ENCODE assay signal across 9 cellular contexts in the genomic region with DNA sequence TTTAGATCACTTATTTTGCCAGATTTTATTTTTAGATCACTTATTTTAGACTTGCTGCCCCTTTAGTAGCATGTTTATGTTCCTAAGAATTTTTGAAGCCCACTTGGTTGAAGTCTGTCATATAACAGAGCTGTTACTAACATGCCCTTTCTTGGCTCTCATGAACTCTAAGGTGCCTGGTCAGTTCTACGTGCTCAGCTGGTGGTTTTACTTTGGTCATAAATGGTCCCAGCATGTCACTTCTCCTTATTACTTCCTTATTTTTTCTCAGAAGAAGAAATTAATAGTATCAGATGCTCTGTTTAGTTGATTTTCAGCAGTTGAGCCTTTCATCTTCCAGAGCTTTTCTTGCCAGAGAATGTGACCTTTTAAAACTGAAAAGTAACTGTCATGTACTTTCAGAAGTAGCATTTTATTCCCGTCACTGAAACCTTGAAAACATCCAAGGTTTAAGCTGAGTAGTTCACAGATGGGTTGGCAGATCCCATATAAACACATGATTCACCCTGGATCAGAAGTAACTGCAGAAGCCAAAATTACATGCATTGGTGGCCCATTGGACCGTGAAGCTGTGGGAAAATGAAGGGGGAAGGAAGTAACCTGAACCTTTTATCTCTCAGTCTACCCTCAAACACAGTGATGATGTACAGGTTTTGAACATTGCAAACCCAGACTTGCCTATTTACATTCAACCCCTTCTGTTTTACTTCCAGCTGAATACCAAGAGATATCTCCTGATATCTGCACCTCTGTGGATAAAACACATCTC. TPM values are rescaled to one million over a fixed set of nuclear protein-coding genes. Genes with fewer than 3 reads are reported as not detected.
DNase-seq lines count a peak whose midpoint lies in the region; ATAC-seq and TF ChIP-seq lines count a peak whose summit lies in the region.
"Had no signal": no experiment of that assay in that cellular context is flagged by ENCODE, and none has a peak within 500 bp of the region (broad histone marks: within the 10 kb centered on the region; RNA-seq: fewer than 3 reads in every experiment).

No MANE protein-coding gene starts in this region.

- H3K79me2 ChIP-seq in parathyroid adenoma = no peaks in the 10 kb centered on the region

- no peaks in the 10 kb centered on the region for H3K9me3 ChIP-seq in heart left ventricle
- H3K9me3 ChIP-seq in right atrium auricular region = no peaks in the 10 kb centered on the region
- no peaks in the 10 kb centered on the region for H3K9me3 ChIP-seq in parathyroid adenoma (ENCODE audit: control insufficient read depth, low read length)

- WGBS in heart left ventricle, 4 donors = 65 to 73% (median 68%) methylated on average over 3 of the region's 3 CpGs

- H3K27me3 ChIP-seq in heart left ventricle (no peaks in the 10 kb centered on the region), right atrium auricular region (no peaks in the 10 kb centered on the region), parathyroid adenoma (ENCODE audit: control insufficient read depth, insufficient read depth, low read length) (no peaks in the 10 kb centered on the region)

- H3K36me3 ChIP-seq in heart left ventricle (peaks cover 0 to 49% (median 14%) of the 10 kb centered on the region in 9 donors), right atrium auricular region (peaks cover 19% of the 10 kb centered on the region), parathyroid adenoma (ENCODE audit: control insufficient read depth, insufficient read depth, low read length) (no peaks in the 10 kb centered on the region)

- H3K4me1 ChIP-seq in heart left ventricle (peaks cover 0 to 20% (median 4%) of the 10 kb centered on the region in 12 donors), right atrium auricular region (peaks cover 0 to 12% of the 10 kb centered on the region in 2 donors), parathyroid adenoma (peaks cover 7% of the 10 kb centered on the region)

- intact Hi-C loops in heart left ventricle (cut with DNase I) = loop anchor here in 1 of 10 donors (10.0 kb wide), 1 partner anchor 124 kb away; no protein-coding TSS in a partner anchor

- H3K4me2 ChIP-seq in parathyroid adenoma (ENCODE audit: low read length) = peak overlapping the region; percentile 29

- no peak for TF ChIP-seq POLR2A in heart left ventricle (IDR thresholded peaks at IDR 0.05)

- ATAC-seq in heart left ventricle = peak; percentile 20 to 50 (median 36)
- peak; percentile 84 for ATAC-seq in HG03520 (IDR thresholded peaks at IDR 0.05; ENCODE audit: unreplicated experiment)

- no peak overlapping the region for H2AFZ ChIP-seq in parathyroid adenoma

- no peak overlapping the region for H3K9ac ChIP-seq in parathyroid adenoma

- peak overlapping the region in 3 of 12 donors; percentile 26 to 79 (median 67) for H3K27ac ChIP-seq in heart left ventricle
- no peak overlapping the region for H3K27ac ChIP-seq in right atrium auricular region
- H3K27ac ChIP-seq in caudate nucleus (ENCODE audit: low read depth, low read length) = peak overlapping the region; percentile 69
- peak overlapping the region; percentile 72 for H3K27ac ChIP-seq in parathyroid adenoma

- TF ChIP-seq CTCF in heart left ventricle (IDR thresholded peaks at IDR 0.05) (no peak), right atrium auricular region (IDR thresholded peaks at IDR 0.05) (no peak), parathyroid adenoma (IDR thresholded peaks at IDR 0.05) (no peak)

- no peak overlapping the region for H3K4me3 ChIP-seq in heart left ventricle
- no peak overlapping the region for H3K4me3 ChIP-seq in right atrium auricular region
- no peak overlapping the region for H3K4me3 ChIP-seq in parathyroid adenoma (ENCODE audit: low read depth, low read length)

- DNase-seq in heart left ventricle (no peak), right atrium auricular region (ENCODE audit: low spot score) (no peak), caudate nucleus (lab: John Stamatoyannopoulos, UW) (peak in 7 of 61 donors; percentile 1 to 42 (median 6)), mesenteric fat pad (ENCODE audit: low spot score) (no peak), NCI-H510A (lab: John Stamatoyannopoulos, UW) (no peak), DMS114 treated with DMSO at 0.1 percent for 48 hours (lab: John Stamatoyannopoulos, UW; ENCODE audit: unreplicated experiment) (no peak)
- DNase-seq: CD4-positive, CD25-positive, alpha-beta regulatory T cell had no signal

RNA-seq across cellular contexts. Expression of gene HACD4, which starts 50.5 kb away (rescaled TPM):
- total RNA-seq in heart left ventricle (1 to 10 TPM in 2 of 9 donors, under 1 TPM in 7; 0.33 to 2.8 (median 0.69) TPM), right atrium auricular region (1 to 10 TPM in 1 of 2 donors, under 1 TPM in 1; 0.82 to 1.7 TPM), mesenteric fat pad (2.2 TPM)
- under 1 TPM; 0.23 to 0.37 TPM for polyA plus RNA-seq in heart left ventricle

Comparison
In these comparisons a context has a peak if more than half of its experiments do, and no peak if none do; other contexts are left out.
1. H3K27ac ChIP-seq: peak in caudate nucleus (single experiment) and parathyroid adenoma (single experiment); none in right atrium auricular region (0 of 2).